ENCODE assay signal across 11 cellular contexts in the genomic region with DNA sequence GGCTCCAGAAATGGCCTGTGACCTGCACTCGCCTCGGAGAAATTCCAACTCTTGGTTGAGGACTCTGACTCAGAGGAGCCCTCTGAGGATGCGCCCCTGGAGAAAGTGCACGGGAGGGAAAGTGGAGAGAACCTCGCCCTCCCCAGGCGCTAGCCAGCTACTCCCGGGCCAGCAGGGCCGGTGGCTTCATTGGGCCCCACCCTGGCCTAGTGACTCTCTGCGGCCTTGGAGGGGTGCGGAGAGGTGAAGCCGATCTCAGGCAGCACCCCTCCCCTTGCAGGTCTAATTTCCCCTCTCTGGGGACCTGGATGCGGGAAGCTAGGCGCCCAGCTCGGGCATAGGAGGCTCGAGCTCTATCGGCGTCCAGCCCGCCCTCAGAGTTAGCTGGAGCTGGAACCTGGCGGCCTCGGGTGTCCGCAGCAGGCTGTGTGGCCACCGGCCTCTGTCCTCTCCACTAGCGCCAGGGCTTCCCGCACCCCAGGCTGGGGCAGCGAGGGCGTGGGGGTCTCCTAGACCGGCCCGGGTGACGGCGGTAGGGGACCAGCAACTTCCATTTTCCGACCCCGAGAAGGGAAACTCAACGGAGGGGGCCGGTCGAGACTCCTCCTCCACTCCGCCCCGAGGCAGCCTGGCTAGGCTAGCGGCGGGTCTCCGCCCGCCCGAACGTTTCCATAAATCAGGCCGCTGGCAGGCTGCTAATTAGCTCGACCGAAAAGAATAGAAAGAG. TPM values are rescaled to one million over a fixed set of nuclear protein-coding genes. Genes with fewer than 3 reads are reported as not detected.
DNase-seq lines count a peak whose midpoint lies in the region; ATAC-seq and TF ChIP-seq lines count a peak whose summit lies in the region.
"Had no signal": no experiment of that assay in that cellular context is flagged by ENCODE, and none has a peak within 500 bp of the region (broad histone marks: within the 10 kb centered on the region; RNA-seq: fewer than 3 reads in every experiment).

No MANE protein-coding gene starts in this region.

- ATAC-seq in Panc1 (peak; percentile 45), GM21717 (IDR thresholded peaks at IDR 0.05; ENCODE audit: unreplicated experiment) (no peak), HG03439 (IDR thresholded peaks at IDR 0.05; ENCODE audit: unreplicated experiment) (no peak)
- ATAC-seq: activated T-cell treated with anti-CD3 and anti-CD28 coated beads, Interleukin-2, amount 50 U/mL, for 72 hours had no signal

- POLR2A ChIA-PET in Panc1 (lab: Charles Lee): no interaction called here

- H3K27me3 ChIP-seq in Panc1 (ENCODE audit: control insufficient read depth, insufficient read depth, low read length) (no peaks in the 10 kb centered on the region), osteoblast (ENCODE audit: insufficient read depth, low read length) (peaks cover 60% of the 10 kb centered on the region), WERI-Rb-1 (ENCODE audit: insufficient read depth, low read depth, severe bottlenecking) (peaks cover 96% of the 10 kb centered on the region)
- H3K27me3 ChIP-seq: SJCRH30 had no signal

- H3K36me3 ChIP-seq in Panc1 (ENCODE audit: control insufficient read depth, insufficient read depth, low read length) (no peaks in the 10 kb centered on the region), osteoblast (ENCODE audit: insufficient read depth, low read length) (no peaks in the 10 kb centered on the region), WERI-Rb-1 (no peaks in the 10 kb centered on the region)
- H3K36me3 ChIP-seq: SJCRH30 had no signal

- H3K9me3 ChIP-seq in Panc1 (ENCODE audit: control insufficient read depth, insufficient read depth, low read depth, low read length) (no peaks in the 10 kb centered on the region), osteoblast (ENCODE audit: low read depth, low read length) (no peaks in the 10 kb centered on the region), WERI-Rb-1 (ENCODE audit: severe bottlenecking) (peaks cover 2% of the 10 kb centered on the region)
- H3K9me3 ChIP-seq: SJCRH30 had no signal

- H3K4me2 ChIP-seq in osteoblast (ENCODE audit: insufficient read depth, low read length): peak overlapping the region; percentile 60

- in situ Hi-C loops in Panc1 (cut with HindIII; ENCODE audit: low pct_unique_long_range_greater_than_20kb, low sequenced_read_pairs): no loop called here

- CTCF ChIA-PET in Panc1 (lab: Charles Lee): interaction anchor here (0.5 to 0.6 kb wide), 2 partner anchors 121 to 533 kb away, joined by 4 read pairs; no protein-coding TSS in a partner anchor

- H3K27me3 Mint-ChIP-seq in glutamatergic neuron (ENCODE audit: unreplicated experiment): peaks cover 33% of the 10 kb centered on the region

- H3K9me3 Mint-ChIP-seq in glutamatergic neuron (ENCODE audit: unreplicated experiment): peaks cover 5% of the 10 kb centered on the region
- H3K9me3 Mint-ChIP-seq: activated T-cell treated with anti-CD3 and anti-CD28 coated beads, Interleukin-2, amount 50 U/mL, for 72 hours had no signal

- H2AFZ ChIP-seq in osteoblast (ENCODE audit: low read length): peak overlapping the region; percentile 28

- peak overlapping the region; percentile 6; the same call in 1 of the 2 replicates for H3K27ac ChIP-seq in Panc1 (ENCODE audit: low read length)
- no peak overlapping the region for H3K27ac ChIP-seq in osteoblast (ENCODE audit: low read depth, low read length)
- H3K27ac ChIP-seq in WERI-Rb-1: no peak overlapping the region
- H3K27ac ChIP-seq: SJCRH30 had no signal

- BruUV-seq in Panc1 (replicated peaks; lab: Mats Ljungman, UMichigan): no TSS peak

- H4K20me1 ChIP-seq in osteoblast (ENCODE audit: insufficient read depth, low read length): no peaks in the 10 kb centered on the region

- H3K4me1 ChIP-seq in Panc1 (ENCODE audit: control insufficient read depth, insufficient read depth, low read length) (peaks cover 11% of the 10 kb centered on the region), osteoblast (ENCODE audit: insufficient read depth, low read length) (peaks cover 5% of the 10 kb centered on the region)

- H3K27ac Mint-ChIP-seq in glutamatergic neuron (ENCODE audit: unreplicated experiment): no peak overlapping the region
- H3K27ac Mint-ChIP-seq: activated T-cell treated with anti-CD3 and anti-CD28 coated beads, Interleukin-2, amount 50 U/mL, for 72 hours; immature natural killer cell had no signal

- TF ChIP-seq CTCF in AG09309 (IDR thresholded peaks at IDR 0.05; ENCODE audit: control insufficient read depth, insufficient read depth, low read depth, low read length, missing control alignments) (no peak), Panc1 (IDR thresholded peaks at IDR 0.05) (no peak), glutamatergic neuron (IDR thresholded peaks at IDR 0.05; ENCODE audit: partially characterized antibody, unreplicated experiment) (no peak), osteoblast (IDR thresholded peaks at IDR 0.05; ENCODE audit: extremely low read depth, low read depth, low read length) (no peak), WERI-Rb-1 (IDR thresholded peaks at IDR 0.05; ENCODE audit: low read depth, low read length) (no peak)

- H3K36me3 Mint-ChIP-seq in glutamatergic neuron (ENCODE audit: unreplicated experiment): no peaks in the 10 kb centered on the region

- no peak overlapping the region for H3K4me3 Mint-ChIP-seq in glutamatergic neuron (ENCODE audit: unreplicated experiment)

- intact Hi-C loops in Panc1 (cut with micrococcal nuclease; ENCODE audit: unreplicated experiment): loop anchor here (5.0 kb wide), 3 partner anchors 222 to 1397 kb away; no protein-coding TSS in a partner anchor

- peaks cover 4% of the 10 kb centered on the region for H3K79me2 ChIP-seq in osteoblast (ENCODE audit: insufficient read depth, low read length)

- peaks cover 6% of the 10 kb centered on the region for H3K4me1 Mint-ChIP-seq in glutamatergic neuron (ENCODE audit: low read depth, unreplicated experiment)

- no peak for DNase-seq in AG09309 (ENCODE audit: low read depth)
- no peak for DNase-seq in Panc1 (ENCODE audit: low read depth, low spot score)
- DNase-seq in glutamatergic neuron: peak; percentile 57
- peak; percentile 93 for DNase-seq in osteoblast (ENCODE audit: insufficient read length, low spot score, missing footprints)
- no peak for DNase-seq in GDM1 (lab: John Stamatoyannopoulos, UW)
- DNase-seq in WERI-Rb-1: no peak
- DNase-seq: activated T-cell treated with anti-CD3 and anti-CD28 coated beads, Interleukin-2, amount 50 U/mL, for 72 hours; immature natural killer cell; SJCRH30 had no signal

- peak overlapping the region; percentile 41 for H3K4me3 ChIP-seq in AG09309 (ENCODE audit: control insufficient read depth, low read depth, low read length)
- peak overlapping the region; percentile 38 to 57 for H3K4me3 ChIP-seq in Panc1 (ENCODE audit: low read depth in 2 of 2, low read length in 2 of 2)
- H3K4me3 ChIP-seq in osteoblast (ENCODE audit: insufficient read depth, low read length): peak overlapping the region; percentile 65
- no peak overlapping the region for H3K4me3 ChIP-seq in WERI-Rb-1 (ENCODE audit: low read depth, low read length)
- H3K4me3 ChIP-seq: SJCRH30 had no signal

RNA-seq across cellular contexts. Expression of gene NR2F2, which starts 29.4 kb away (rescaled TPM):
- 53.7 TPM for total RNA-seq in Panc1 (2021; ENCODE audit: unreplicated experiment)
- polyA plus RNA-seq in Panc1 (2012; ENCODE audit: insufficient read length): 108 TPM
- 1.9 TPM for total RNA-seq in glutamatergic neuron (ENCODE audit: unreplicated experiment)
- total RNA-seq in osteoblast: 13.0 and 14.5 TPM in 2 replicates
- total RNA-seq: activated T-cell treated with anti-CD3 and anti-CD28 coated beads, Interleukin-2, amount 50 U/mL, for 72 hours had no signal
- polyA plus RNA-seq: immature natural killer cell had no signal

Comparison
In these comparisons a context has a peak if more than half of its experiments do, and no peak if none do; other contexts are left out.
1. DNase-seq: peak in glutamatergic neuron (single experiment) and osteoblast (single experiment); none in AG09309 (single experiment), Panc1 (single experiment), GDM1 (single experiment) and WERI-Rb-1 (single experiment).